ENCODE assay signal across 16 cellular contexts in genomic region chr10:33799281-33799943, GRCh38.
DNase-seq lines count a peak whose midpoint lies in the region; ATAC-seq and TF ChIP-seq lines count a peak whose summit lies in the region.
"Had no signal": no experiment of that assay in that cellular context is flagged by ENCODE, and none has a peak within 500 bp of the region (broad histone marks: within the 10 kb centered on the region; RNA-seq: fewer than 3 reads in every experiment).

No MANE protein-coding gene starts in this region.

- H3K4me3 Mint-ChIP-seq in progenitor cell of endocrine pancreas (ENCODE audit: low read depth), result no peak overlapping the region
- H3K4me3 Mint-ChIP-seq: activated naive CD4-positive, alpha-beta T cell treated with anti-CD3 and anti-CD28 coated beads for 36 hours had no signal

- intact Hi-C loops in left ventricle myocardium superior (cut with micrococcal nuclease), result no loop called here

- H3K27ac Mint-ChIP-seq in progenitor cell of endocrine pancreas, result peak overlapping the region; percentile 95
- H3K27ac Mint-ChIP-seq: activated naive CD4-positive, alpha-beta T cell treated with anti-CD3 and anti-CD28 coated beads for 36 hours had no signal

- TF ChIP-seq CTCF in progenitor cell of endocrine pancreas (IDR thresholded peaks at IDR 0.05; ENCODE audit: unreplicated experiment), result no peak

- DNase-seq in GM04503 (ENCODE audit: low read depth) (peak; percentile 59), SW480 (ENCODE audit: low spot score) (peak; percentile 22), left ventricle myocardium superior (no peak), progenitor cell of endocrine pancreas (ENCODE audit: low spot score, unreplicated experiment) (no peak), pons (ENCODE audit: low spot score) (no peak), OCI-M1 (lab: John Stamatoyannopoulos, UW) (no peak), T-helper 2 cell (no peak)
- DNase-seq in stimulated activated CD4-positive, alpha-beta T cell treated with anti-CD3 and anti-CD28 coated beads, Interleukin-2, amount 100 ng/mL, for 48 hours, result no peak
- DNase-seq: activated CD4-positive, alpha-beta T cell treated with anti-CD3 and anti-CD28 coated beads for 48 hours; activated naive CD4-positive, alpha-beta T cell treated with anti-CD3 and anti-CD28 coated beads for 36 hours; erythroblast; KG1; NCI-H1092; NCI-H69; nucleus accumbens; testis had no signal

- no peaks in the 10 kb centered on the region for H3K36me3 Mint-ChIP-seq in progenitor cell of endocrine pancreas (ENCODE audit: insufficient read depth)

- ATAC-seq in left ventricle myocardium superior, result peak; percentile 71

- H3K9me3 Mint-ChIP-seq in progenitor cell of endocrine pancreas (ENCODE audit: low read depth), result no peaks in the 10 kb centered on the region
- H3K9me3 Mint-ChIP-seq: activated naive CD4-positive, alpha-beta T cell treated with anti-CD3 and anti-CD28 coated beads for 36 hours had no signal

- no peaks in the 10 kb centered on the region for H3K27me3 Mint-ChIP-seq in progenitor cell of endocrine pancreas

- peaks cover 20% of the 10 kb centered on the region for H3K4me1 Mint-ChIP-seq in progenitor cell of endocrine pancreas (ENCODE audit: low read depth)

Comparison
In these comparisons a context has a peak if more than half of its experiments do, and no peak if none do; other contexts are left out.
1. DNase-seq: peak in GM04503 (single experiment) and SW480 (single experiment); none in left ventricle myocardium superior (single experiment), progenitor cell of endocrine pancreas (single experiment), pons (single experiment), OCI-M1 (single experiment), T-helper 2 cell (0 of 5) and stimulated activated CD4-positive, alpha-beta T cell treated with anti-CD3 and anti-CD28 coated beads, Interleukin-2, amount 100 ng/mL, for 48 hours (0 of 2).